1 cellular context compared by ENCODE assay signal in the genomic region with DNA sequence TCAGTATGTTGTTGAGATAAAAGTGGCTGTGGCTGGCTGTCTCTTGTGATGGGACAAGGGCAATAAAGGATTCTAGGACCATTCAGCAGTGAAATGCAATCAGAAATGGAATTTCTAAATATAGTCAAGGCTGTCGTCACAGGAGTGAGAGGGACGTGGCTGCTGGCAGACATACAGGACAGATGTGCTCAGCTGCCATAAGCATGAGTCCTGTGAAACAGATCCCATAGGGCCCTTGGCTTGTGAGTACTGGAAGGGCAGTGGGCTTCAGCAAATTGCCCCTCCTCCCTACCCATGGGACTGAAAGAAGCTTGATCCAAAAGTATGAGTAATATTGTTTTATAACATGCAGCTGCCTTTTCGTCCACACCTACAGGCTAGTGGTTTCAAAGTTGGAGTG.
TF ChIP-seq lines count a peak whose summit lies in the region.

No MANE protein-coding gene starts in this region.

TF ChIP-seq in SK-N-SH treated with all-trans-retinoic acid at 6 μM for 48 hours, 23 proteins besides CTCF, POLR2A, EP300 and RAD21 (continued from another document):
- TF ChIP-seq POU6F1 (CRISPR knock-in tag; IDR thresholded peaks at IDR 0.05; ENCODE audit: borderline replicate concordance, low read depth) (no peak), CSDC2 (CRISPR knock-in tag; IDR thresholded peaks at IDR 0.05) (no peak), RARB (CRISPR knock-in tag; IDR thresholded peaks at IDR 0.05) (no peak), PATZ1 (CRISPR knock-in tag; IDR thresholded peaks at IDR 0.05; ENCODE audit: borderline replicate concordance) (no peak), PPARA (CRISPR knock-in tag; IDR thresholded peaks at IDR 0.05; ENCODE audit: borderline replicate concordance) (no peak), TSHZ2 (CRISPR knock-in tag; IDR thresholded peaks at IDR 0.05) (no peak), ZNF565 (CRISPR knock-in tag; conservative IDR thresholded peaks at IDR 0.05; ENCODE audit: low read depth) (no peak), ESRRG (CRISPR knock-in tag; IDR thresholded peaks at IDR 0.05) (no peak), ZFP30 (CRISPR knock-in tag; IDR thresholded peaks at IDR 0.05) (no peak), OSR1 (CRISPR knock-in tag; IDR thresholded peaks at IDR 0.05) (no peak), TOX (CRISPR knock-in tag; IDR thresholded peaks at IDR 0.05; ENCODE audit: borderline replicate concordance) (no peak), TCF4 (CRISPR knock-in tag; IDR thresholded peaks at IDR 0.05; ENCODE audit: borderline replicate concordance) (no peak), ZNF70 (CRISPR knock-in tag; IDR thresholded peaks at IDR 0.05) (no peak), CREB5 (CRISPR knock-in tag; IDR thresholded peaks at IDR 0.05; ENCODE audit: low read depth) (no peak), ZFP3 (CRISPR knock-in tag; IDR thresholded peaks at IDR 0.05) (no peak)
- TF ChIP-seq, protein P1, sequence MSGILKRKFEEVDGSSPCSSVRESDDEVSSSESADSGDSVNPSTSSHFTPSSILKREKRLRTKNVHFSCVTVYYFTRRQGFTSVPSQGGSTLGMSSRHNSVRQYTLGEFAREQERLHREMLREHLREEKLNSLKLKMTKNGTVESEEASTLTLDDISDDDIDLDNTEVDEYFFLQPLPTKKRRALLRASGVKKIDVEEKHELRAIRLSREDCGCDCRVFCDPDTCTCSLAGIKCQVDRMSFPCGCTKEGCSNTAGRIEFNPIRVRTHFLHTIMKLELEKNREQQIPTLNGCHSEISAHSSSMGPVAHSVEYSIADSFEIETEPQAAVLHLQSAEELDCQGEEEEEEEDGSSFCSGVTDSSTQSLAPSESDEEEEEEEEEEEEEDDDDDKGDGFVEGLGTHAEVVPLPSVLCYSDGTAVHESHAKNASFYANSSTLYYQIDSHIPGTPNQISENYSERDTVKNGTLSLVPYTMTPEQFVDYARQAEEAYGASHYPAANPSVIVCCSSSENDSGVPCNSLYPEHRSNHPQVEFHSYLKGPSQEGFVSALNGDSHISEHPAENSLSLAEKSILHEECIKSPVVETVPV (CRISPR knock-in tag; IDR thresholded peaks at IDR 0.05): no peak
